In genomic region chr3:178117641-178118040, GRCh38 we compare ENCODE assay signal across 19 cellular contexts.
DNase-seq lines count a peak whose midpoint lies in the region; ATAC-seq, FAIRE-seq and TF ChIP-seq lines count a peak whose summit lies in the region.
"Had no signal": no experiment of that assay in that cellular context is flagged by ENCODE, and none has a peak within 500 bp of the region (broad histone marks: within the 10 kb centered on the region; RNA-seq: fewer than 3 reads in every experiment).

No MANE protein-coding gene starts in this region.

- no peak for FAIRE-seq in D721Med (lab: Jason Lieb, UNC)
- FAIRE-seq: H54, HTR-8/SVneo had no signal

- H3K4me1 ChIP-seq in PC-3 (ENCODE audit: insufficient read depth, low read length) (no peaks in the 10 kb centered on the region), parathyroid adenoma (no peaks in the 10 kb centered on the region), Caco-2 (no peaks in the 10 kb centered on the region), H9 (ENCODE audit: insufficient read depth, low read length) (no peaks in the 10 kb centered on the region)
- H3K4me1 ChIP-seq: SJCRH30 had no signal

- no peak overlapping the region for H3K23ac ChIP-seq in H9 (ENCODE audit: insufficient read length, low read depth, low read length)

- H3K36me3 ChIP-seq in PC-3 (ENCODE audit: low read depth, low read length) (no peaks in the 10 kb centered on the region), parathyroid adenoma (ENCODE audit: control insufficient read depth, insufficient read depth, low read length) (no peaks in the 10 kb centered on the region), Caco-2 (ENCODE audit: control insufficient read depth, insufficient read depth, low read length) (no peaks in the 10 kb centered on the region)
- H3K36me3 ChIP-seq: BE2C, SJCRH30 had no signal

- H3K27ac Mint-ChIP-seq in Caco-2 (ENCODE audit: unreplicated experiment) (no peak overlapping the region), H9 (no peak overlapping the region; a peak in 1 of 7 replicates)
- H3K27ac Mint-ChIP-seq: CD4-positive, alpha-beta memory T cell had no signal

- H3K4me3 ChIP-seq in PC-3 (ENCODE audit: low read length) (no peak overlapping the region), fibroblast of mammary gland (ENCODE audit: control insufficient read depth, low read depth, low read length) (no peak overlapping the region), parathyroid adenoma (ENCODE audit: low read depth, low read length) (no peak overlapping the region), Caco-2 (ENCODE audit: low read depth, low read length) (no peak overlapping the region)
- H3K4me3 ChIP-seq: SJCRH30 had no signal

- BruUV-seq in PC-3 (replicated peaks; lab: Mats Ljungman, UMichigan) (no TSS peak), Caco-2 (replicated peaks; lab: Mats Ljungman, UMichigan) (no TSS peak)

- POLR2A ChIA-PET in PC-3 (lab: Charles Lee; ENCODE audit: unreplicated experiment) (no interaction called here), Caco-2 (lab: Charles Lee) (no interaction called here)

- peak; percentile 15; the same call in 1 of the 2 replicates for ATAC-seq in PC-3

- H3K27me3 Mint-ChIP-seq in Caco-2 (ENCODE audit: insufficient read depth, unreplicated experiment) (no peaks in the 10 kb centered on the region), H9 (ENCODE audit: low read depth) (no peaks in the 10 kb centered on the region)
- H3K27me3 Mint-ChIP-seq: CD4-positive, alpha-beta memory T cell had no signal

- no CpG with 5 or more reads among the region's 3 CpGs for WGBS in H9 (ENCODE audit: extremely low coverage, insufficient read length, low lambda C conversion rate)

- H3K4me3 Mint-ChIP-seq in Caco-2 (ENCODE audit: unreplicated experiment) (no peak overlapping the region), H9 (no peak overlapping the region)
- H3K4me3 Mint-ChIP-seq: CD4-positive, alpha-beta memory T cell had no signal

- H2BK5ac ChIP-seq in H9 (ENCODE audit: insufficient read length, low read length): no peak overlapping the region

- H2BK120ac ChIP-seq in H9 (ENCODE audit: low read depth, low read length, poor library complexity, severe bottlenecking): no peak overlapping the region

- H4K20me1 ChIP-seq in PC-3 (ENCODE audit: low read length) (no peaks in the 10 kb centered on the region), H9 (ENCODE audit: control insufficient read depth, insufficient read depth, insufficient read length) (no peaks in the 10 kb centered on the region)

- no peak overlapping the region for H4K8ac ChIP-seq in H9 (replicated peaks; ENCODE audit: insufficient read length, low read depth, low read length)

- no peak overlapping the region for H3K14ac ChIP-seq in H9 (ENCODE audit: insufficient read depth, low read length)

- H2AK5ac ChIP-seq in H9 (ENCODE audit: insufficient read length, low read length): no peak overlapping the region

- no peaks in the 10 kb centered on the region for H3F3A ChIP-seq in PC-3 (ENCODE audit: low read length, unreplicated experiment)

- H4K91ac ChIP-seq in H9 (ENCODE audit: insufficient read length, low read depth, low read length): no peak overlapping the region

- no peak overlapping the region for H3K56ac ChIP-seq in H9 (ENCODE audit: insufficient read length, low read depth, low read length)

- H3K27ac ChIP-seq in PC-3 (ENCODE audit: low read length): no peak overlapping the region
- no peak overlapping the region for H3K27ac ChIP-seq in parathyroid adenoma
- no peak overlapping the region for H3K27ac ChIP-seq in H9 (ENCODE audit: insufficient read length, low read depth, low read length)
- H3K27ac ChIP-seq: RWPE1, SJCRH30 had no signal

- H3K79me1 ChIP-seq in H9 (ENCODE audit: insufficient read depth, low read depth, low read length, poor library complexity, severe bottlenecking): no peaks in the 10 kb centered on the region

- H3K23me2 ChIP-seq in H9 (ENCODE audit: insufficient read length, low read depth, low read length, poor library complexity, severe bottlenecking): no peaks in the 10 kb centered on the region

- H2BK15ac ChIP-seq in H9 (ENCODE audit: low read depth, low read length): no peak overlapping the region

- no peaks in the 10 kb centered on the region for H3K9me2 ChIP-seq in PC-3 (replicated peaks; ENCODE audit: low read length)

- H3K18ac ChIP-seq in H9 (ENCODE audit: insufficient read length, low read depth, low read length): no peak overlapping the region

- H3K36me3 Mint-ChIP-seq in Caco-2 (ENCODE audit: insufficient read depth, unreplicated experiment) (no peaks in the 10 kb centered on the region), H9 (ENCODE audit: insufficient read depth in 1 of 3, low read depth in 3 of 3) (peaks cover 2 to 7% (median 6%) of the 10 kb centered on the region in 3 experiments; a peak in 5 of 7 replicates)

- H3K9me3 Mint-ChIP-seq in Caco-2 (ENCODE audit: unreplicated experiment) (no peaks in the 10 kb centered on the region), H9 (peaks cover 0 to 8% of the 10 kb centered on the region in 2 experiments; a peak in 4 of 5 replicates)

- H2AFZ ChIP-seq in PC-3 (ENCODE audit: low read length): no peak overlapping the region
- H2AFZ ChIP-seq in parathyroid adenoma: peak overlapping the region; percentile 4
- H2AFZ ChIP-seq in H9 (ENCODE audit: low read length): no peak overlapping the region

- no peak overlapping the region for H2BK20ac ChIP-seq in H9 (ENCODE audit: low read depth, low read length, poor library complexity, severe bottlenecking)

- H3T11ph ChIP-seq in H9 (ENCODE audit: low read length): no peak overlapping the region

- no peaks in the 10 kb centered on the region for H3K27me3 ChIP-seq in PC-3 (ENCODE audit: low read length)
- H3K27me3 ChIP-seq in parathyroid adenoma (ENCODE audit: control insufficient read depth, insufficient read depth, low read length): no peaks in the 10 kb centered on the region
- no peaks in the 10 kb centered on the region for H3K27me3 ChIP-seq in Caco-2 (replicated peaks; ENCODE audit: control insufficient read depth, insufficient read depth, low read length)
- no peaks in the 10 kb centered on the region for H3K27me3 ChIP-seq in H9 (ENCODE audit: insufficient read depth, low read length)
- H3K27me3 ChIP-seq: BE2C, SJCRH30 had no signal

- intact Hi-C loops in PC-3 (cut with micrococcal nuclease) (no loop called here), Caco-2 (cut with micrococcal nuclease; ENCODE audit: unreplicated experiment) (no loop called here)

- H2BK12ac ChIP-seq in H9 (ENCODE audit: insufficient read length, low read depth, low read length): no peak overlapping the region

- H3K79me2 ChIP-seq in PC-3 (ENCODE audit: low read length): no peaks in the 10 kb centered on the region
- no peaks in the 10 kb centered on the region for H3K79me2 ChIP-seq in parathyroid adenoma
- H3K79me2 ChIP-seq in H9 (ENCODE audit: insufficient read depth, low read length): no peaks in the 10 kb centered on the region

- H3K4me1 Mint-ChIP-seq in Caco-2 (ENCODE audit: low read depth, unreplicated experiment) (no peaks in the 10 kb centered on the region), H9 (no peaks in the 10 kb centered on the region)

- no peak overlapping the region for H3K4ac ChIP-seq in H9 (ENCODE audit: low read depth, low read length)

- CTCF ChIA-PET in PC-3 (lab: Charles Lee): no interaction called here
- CTCF ChIA-PET in Caco-2 (lab: Charles Lee): no interaction called here

- TF ChIP-seq CTCF in PC-3 (conservative IDR thresholded peaks at IDR 0.05; ENCODE audit: low read depth, low read length) (no peak), fibroblast of mammary gland (conservative IDR thresholded peaks at IDR 0.05; ENCODE audit: control insufficient read depth, insufficient read depth, low read depth, low read length) (no peak), parathyroid adenoma (IDR thresholded peaks at IDR 0.05) (no peak), Caco-2 (IDR thresholded peaks at IDR 0.05; ENCODE audit: insufficient read depth in 1 of 2, low read depth in 1 of 2, low read length in 1 of 2, severe bottlenecking in 1 of 2, unreplicated experiment in 1 of 2) (no peak), H9 (conservative IDR thresholded peaks at IDR 0.05) (no peak), D721Med (IDR thresholded peaks at IDR 0.05; ENCODE audit: insufficient read depth, missing control alignments) (no peak)

- DNase-seq in HCEC 1CT: peak; percentile 41
- DNase-seq in PC-3: peak; percentile 13
- peak; percentile 42 for DNase-seq in fibroblast of mammary gland (ENCODE audit: low read depth)
- DNase-seq in Caco-2: no peak
- DNase-seq in H9: no peak
- DNase-seq in D721Med (ENCODE audit: insufficient read length, low spot score): no peak
- DNase-seq: BE2C; CD4-positive, alpha-beta memory T cell; DMS79 treated with DMSO at 0.1 percent for 48 hours; NCI-H1436; NCI-H2029 treated with DMSO at 0.1 percent for 48 hours; NCI-H2171 treated with DMSO at 0.1 percent for 48 hours; NCI-H748 treated with DMSO at 0.1 percent for 48 hours; OCI-M1; SJCRH30 had no signal

- H3K9me3 ChIP-seq in PC-3 (ENCODE audit: low read length) (no peaks in the 10 kb centered on the region), parathyroid adenoma (ENCODE audit: control insufficient read depth, low read length) (no peaks in the 10 kb centered on the region), Caco-2 (no peaks in the 10 kb centered on the region), H9 (ENCODE audit: control insufficient read depth, low read depth, low read length) (no peaks in the 10 kb centered on the region)
- H3K9me3 ChIP-seq: BE2C, SJCRH30 had no signal

- no peak overlapping the region for H3K4me2 ChIP-seq in PC-3 (ENCODE audit: low read length)
- H3K4me2 ChIP-seq in parathyroid adenoma (ENCODE audit: low read length): no peak overlapping the region
- no peak overlapping the region for H3K4me2 ChIP-seq in H9 (ENCODE audit: insufficient read depth, insufficient read length, low read length)

- H3K9ac ChIP-seq in PC-3 (ENCODE audit: low read length) (no peak overlapping the region), parathyroid adenoma (no peak overlapping the region), H9 (ENCODE audit: extremely low read depth, insufficient read length, low read length) (no peak overlapping the region)

- H4K5ac ChIP-seq in H9 (ENCODE audit: insufficient read length, low read depth, low read length): no peak overlapping the region

Comparison
In these comparisons a context has a peak if more than half of its experiments do, and no peak if none do; other contexts are left out.
1. DNase-seq: peak in HCEC 1CT (single experiment), PC-3 (single experiment) and fibroblast of mammary gland (single experiment); none in Caco-2 (0 of 2), H9 (single experiment) and D721Med (single experiment).